Comparison of ENCODE assay signal across 10 cellular contexts in the genomic region with DNA sequence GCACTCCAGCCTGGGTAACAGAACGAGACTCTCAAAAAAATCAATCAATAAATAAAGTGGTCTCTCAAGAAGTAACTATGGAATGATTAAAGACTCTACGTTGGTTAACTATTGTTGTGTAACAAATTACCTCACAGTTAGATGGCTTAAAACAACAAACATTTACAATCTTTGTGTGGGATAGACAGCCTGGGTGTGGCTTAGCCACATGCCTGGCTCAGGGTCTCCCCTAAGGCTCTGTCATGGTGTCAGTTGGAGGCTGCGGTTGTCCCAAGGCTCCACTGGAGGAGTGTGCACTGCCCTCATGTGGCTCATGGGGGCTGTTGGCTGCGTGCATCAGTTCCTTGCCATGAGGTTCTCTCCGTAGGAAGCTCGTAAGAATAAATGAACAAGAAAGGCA.
A peak's percentile ranks its signal among the peaks of the same experiment; 100 is the strongest.
DNase-seq lines count a peak whose midpoint lies in the region; TF ChIP-seq lines count a peak whose summit lies in the region.
"Had no signal": no experiment of that assay in that cellular context is flagged by ENCODE, and none has a peak within 500 bp of the region (broad histone marks: within the 10 kb centered on the region; RNA-seq: fewer than 3 reads in every experiment).

No MANE protein-coding gene starts in this region.

- TF ChIP-seq CTCF in foreskin fibroblast (IDR thresholded peaks at IDR 0.05; ENCODE audit: low read depth, low read length): peak; percentile 36
- TF ChIP-seq CTCF in retinal pigment epithelial cell (conservative IDR thresholded peaks at IDR 0.05; ENCODE audit: low read depth, low read length): peak; percentile 49

- H3K4me3 ChIP-seq in foreskin fibroblast (ENCODE audit: low read depth in 1 of 2, low read length in 2 of 2) (no peak overlapping the region), retinal pigment epithelial cell (ENCODE audit: low read length) (no peak overlapping the region)
- H3K4me3 ChIP-seq: colonic mucosa had no signal

- DNase-seq in NCI-H2107 treated with DMSO at 0.1 percent for 48 hours (lab: John Stamatoyannopoulos, UW; ENCODE audit: unreplicated experiment) (peak; percentile 70), NCI-H2107 (lab: John Stamatoyannopoulos, UW) (no peak), NOMO-1 (lab: John Stamatoyannopoulos, UW; ENCODE audit: unreplicated experiment in 2 of 2) (peak; percentile 16 to 21), foreskin fibroblast (peak in 1 of 2 donors; percentile 37), retinal pigment epithelial cell (ENCODE audit: low read depth) (no peak), NCI-H187 treated with DMSO at 0.1 percent for 48 hours (lab: John Stamatoyannopoulos, UW) (no peak), retina (no peak)
- no peak for DNase-seq in stimulated activated naive CD4-positive, alpha-beta T cell (lab: John Stamatoyannopoulos, UW)
- DNase-seq: CD8-positive, alpha-beta T cell; colonic mucosa had no signal

Comparison
In these comparisons a context has a peak if more than half of its experiments do, and no peak if none do; other contexts are left out.
1. DNase-seq: peak in NCI-H2107 treated with DMSO at 0.1 percent for 48 hours (single experiment) and NOMO-1 (2 of 2); none in NCI-H2107 (single experiment), retinal pigment epithelial cell (single experiment), NCI-H187 treated with DMSO at 0.1 percent for 48 hours (single experiment), retina (single experiment) and stimulated activated naive CD4-positive, alpha-beta T cell (0 of 6).